In the genomic region with DNA sequence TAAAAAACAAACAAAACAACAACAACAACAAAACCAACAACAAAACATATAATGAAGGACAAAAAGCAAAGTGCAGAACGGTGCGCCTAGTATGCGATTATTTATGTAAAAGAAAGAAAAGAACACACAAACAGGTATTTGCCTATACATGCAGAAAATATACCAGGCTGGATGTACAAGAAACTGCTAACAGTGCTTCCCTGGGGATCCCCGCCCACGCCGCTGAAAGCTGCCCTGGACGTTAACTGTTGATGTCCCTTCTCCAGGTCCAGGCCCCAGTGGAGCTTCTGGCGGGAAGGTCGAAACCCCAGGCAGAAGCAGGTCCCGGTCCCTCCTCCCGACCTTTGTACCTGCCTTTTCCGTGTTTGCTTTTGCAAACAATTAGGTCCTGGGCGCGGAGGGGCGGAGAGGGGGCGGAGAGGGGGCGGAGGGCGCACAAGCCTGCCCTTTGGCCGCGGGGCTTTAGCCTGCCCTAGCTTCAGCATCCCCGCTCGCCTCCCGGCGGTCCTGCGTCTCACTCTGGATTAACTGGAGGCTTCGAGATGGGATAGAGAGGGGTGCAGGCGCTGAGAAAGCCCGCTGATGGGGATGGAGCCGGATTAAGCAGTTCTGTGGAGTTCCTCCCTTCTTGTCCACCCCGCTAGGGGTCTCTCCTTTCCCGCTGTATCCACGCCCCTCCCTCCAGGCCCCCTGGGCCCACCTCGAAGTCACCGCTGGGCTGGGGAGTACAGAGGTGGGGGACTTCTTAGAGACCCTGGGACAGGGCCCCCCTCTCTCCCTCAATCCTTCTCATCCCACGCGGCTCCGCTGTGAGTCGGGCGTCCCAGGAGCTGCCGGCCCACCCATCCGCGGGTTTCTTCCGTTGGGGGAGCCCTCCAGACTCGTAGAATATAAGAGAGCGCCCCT, we compare ENCODE assay signal across 1 cellular context.
A peak's percentile ranks its signal among the peaks of the same experiment; 100 is the strongest.
TF ChIP-seq lines count a peak whose summit lies in the region.

No MANE protein-coding gene starts in this region.

TF ChIP-seq in HepG2, 621 proteins besides CTCF, POLR2A, EP300 and RAD21 (continued from another document and continues in another):
- TF ChIP-seq, protein P1, sequence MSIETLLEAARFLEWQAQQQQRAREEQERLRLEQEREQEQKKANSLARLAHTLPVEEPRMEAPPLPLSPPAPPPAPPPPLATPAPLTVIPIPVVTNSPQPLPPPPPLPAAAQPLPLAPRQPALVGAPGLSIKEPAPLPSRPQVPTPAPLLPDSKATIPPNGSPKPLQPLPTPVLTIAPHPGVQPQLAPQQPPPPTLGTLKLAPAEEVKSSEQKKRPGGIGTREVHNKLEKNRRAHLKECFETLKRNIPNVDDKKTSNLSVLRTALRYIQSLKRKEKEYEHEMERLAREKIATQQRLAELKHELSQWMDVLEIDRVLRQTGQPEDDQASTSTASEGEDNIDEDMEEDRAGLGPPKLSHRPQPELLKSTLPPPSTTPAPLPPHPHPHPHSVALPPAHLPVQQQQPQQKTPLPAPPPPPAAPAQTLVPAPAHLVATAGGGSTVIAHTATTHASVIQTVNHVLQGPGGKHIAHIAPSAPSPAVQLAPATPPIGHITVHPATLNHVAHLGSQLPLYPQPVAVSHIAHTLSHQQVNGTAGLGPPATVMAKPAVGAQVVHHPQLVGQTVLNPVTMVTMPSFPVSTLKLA (IDR thresholded peaks at IDR 0.05) = peak; percentile 51
- TF ChIP-seq TAF15 (IDR thresholded peaks at IDR 0.05; ENCODE audit: low read depth, low read length, poor library complexity, severe bottlenecking) = no peak
- TF ChIP-seq GATAD1 (CRISPR knock-in tag; IDR thresholded peaks at IDR 0.05) = peak; percentile 77
- TF ChIP-seq SRSF1 (optimal IDR thresholded peaks at IDR 0.05; ENCODE audit: low read depth, low read length) = peak; percentile 90
- TF ChIP-seq, protein P2, sequence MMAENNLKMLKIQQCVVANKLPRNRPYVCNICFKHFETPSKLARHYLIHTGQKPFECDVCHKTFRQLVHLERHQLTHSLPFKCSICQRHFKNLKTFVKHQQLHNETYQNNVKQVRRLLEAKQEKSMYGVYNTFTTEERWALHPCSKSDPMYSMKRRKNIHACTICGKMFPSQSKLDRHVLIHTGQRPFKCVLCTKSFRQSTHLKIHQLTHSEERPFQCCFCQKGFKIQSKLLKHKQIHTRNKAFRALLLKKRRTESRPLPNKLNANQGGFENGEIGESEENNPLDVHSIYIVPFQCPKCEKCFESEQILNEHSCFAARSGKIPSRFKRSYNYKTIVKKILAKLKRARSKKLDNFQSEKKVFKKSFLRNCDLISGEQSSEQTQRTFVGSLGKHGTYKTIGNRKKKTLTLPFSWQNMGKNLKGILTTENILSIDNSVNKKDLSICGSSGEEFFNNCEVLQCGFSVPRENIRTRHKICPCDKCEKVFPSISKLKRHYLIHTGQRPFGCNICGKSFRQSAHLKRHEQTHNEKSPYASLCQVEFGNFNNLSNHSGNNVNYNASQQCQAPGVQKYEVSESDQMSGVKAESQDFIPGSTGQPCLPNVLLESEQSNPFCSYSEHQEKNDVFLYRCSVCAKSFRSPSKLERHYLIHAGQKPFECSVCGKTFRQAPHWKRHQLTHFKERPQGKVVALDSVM (CRISPR knock-in tag; IDR thresholded peaks at IDR 0.05) = peak; percentile 66; the same call in 1 of the 2 replicates
- TF ChIP-seq, protein P3, sequence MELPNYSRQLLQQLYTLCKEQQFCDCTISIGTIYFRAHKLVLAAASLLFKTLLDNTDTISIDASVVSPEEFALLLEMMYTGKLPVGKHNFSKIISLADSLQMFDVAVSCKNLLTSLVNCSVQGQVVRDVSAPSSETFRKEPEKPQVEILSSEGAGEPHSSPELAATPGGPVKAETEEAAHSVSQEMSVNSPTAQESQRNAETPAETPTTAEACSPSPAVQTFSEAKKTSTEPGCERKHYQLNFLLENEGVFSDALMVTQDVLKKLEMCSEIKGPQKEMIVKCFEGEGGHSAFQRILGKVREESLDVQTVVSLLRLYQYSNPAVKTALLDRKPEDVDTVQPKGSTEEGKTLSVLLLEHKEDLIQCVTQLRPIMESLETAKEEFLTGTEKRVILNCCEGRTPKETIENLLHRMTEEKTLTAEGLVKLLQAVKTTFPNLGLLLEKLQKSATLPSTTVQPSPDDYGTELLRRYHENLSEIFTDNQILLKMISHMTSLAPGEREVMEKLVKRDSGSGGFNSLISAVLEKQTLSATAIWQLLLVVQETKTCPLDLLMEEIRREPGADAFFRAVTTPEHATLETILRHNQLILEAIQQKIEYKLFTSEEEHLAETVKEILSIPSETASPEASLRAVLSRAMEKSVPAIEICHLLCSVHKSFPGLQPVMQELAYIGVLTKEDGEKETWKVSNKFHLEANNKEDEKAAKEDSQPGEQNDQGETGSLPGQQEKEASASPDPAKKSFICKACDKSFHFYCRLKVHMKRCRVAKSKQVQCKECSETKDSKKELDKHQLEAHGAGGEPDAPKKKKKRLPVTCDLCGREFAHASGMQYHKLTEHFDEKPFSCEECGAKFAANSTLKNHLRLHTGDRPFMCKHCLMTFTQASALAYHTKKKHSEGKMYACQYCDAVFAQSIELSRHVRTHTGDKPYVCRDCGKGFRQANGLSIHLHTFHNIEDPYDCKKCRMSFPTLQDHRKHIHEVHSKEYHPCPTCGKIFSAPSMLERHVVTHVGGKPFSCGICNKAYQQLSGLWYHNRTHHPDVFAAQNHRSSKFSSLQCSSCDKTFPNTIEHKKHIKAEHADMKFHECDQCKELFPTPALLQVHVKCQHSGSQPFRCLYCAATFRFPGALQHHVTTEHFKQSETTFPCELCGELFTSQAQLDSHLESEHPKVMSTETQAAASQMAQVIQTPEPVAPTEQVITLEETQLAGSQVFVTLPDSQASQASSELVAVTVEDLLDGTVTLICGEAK (IDR thresholded peaks at IDR 0.05) = no peak; the same call in 1 of the 2 replicates
- TF ChIP-seq, protein P3 (CRISPR knock-in tag; IDR thresholded peaks at IDR 0.05) = peak; percentile 49; the same call in 1 of the 2 replicates
- TF ChIP-seq BRCA1 (CRISPR knock-in tag; IDR thresholded peaks at IDR 0.05) = peak; percentile 89
- TF ChIP-seq HIVEP1 (CRISPR knock-in tag; IDR thresholded peaks at IDR 0.05) = peak; percentile 98
- TF ChIP-seq HES4 (CRISPR knock-in tag; IDR thresholded peaks at IDR 0.05; ENCODE audit: borderline replicate concordance) = no peak
- TF ChIP-seq, protein P4, sequence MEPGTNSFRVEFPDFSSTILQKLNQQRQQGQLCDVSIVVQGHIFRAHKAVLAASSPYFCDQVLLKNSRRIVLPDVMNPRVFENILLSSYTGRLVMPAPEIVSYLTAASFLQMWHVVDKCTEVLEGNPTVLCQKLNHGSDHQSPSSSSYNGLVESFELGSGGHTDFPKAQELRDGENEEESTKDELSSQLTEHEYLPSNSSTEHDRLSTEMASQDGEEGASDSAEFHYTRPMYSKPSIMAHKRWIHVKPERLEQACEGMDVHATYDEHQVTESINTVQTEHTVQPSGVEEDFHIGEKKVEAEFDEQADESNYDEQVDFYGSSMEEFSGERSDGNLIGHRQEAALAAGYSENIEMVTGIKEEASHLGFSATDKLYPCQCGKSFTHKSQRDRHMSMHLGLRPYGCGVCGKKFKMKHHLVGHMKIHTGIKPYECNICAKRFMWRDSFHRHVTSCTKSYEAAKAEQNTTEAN (CRISPR knock-in tag; conservative IDR thresholded peaks at IDR 0.05) = no peak; the same call in 1 of the 2 replicates
- no peak for TF ChIP-seq MLXIP (CRISPR knock-in tag; IDR thresholded peaks at IDR 0.05; ENCODE audit: borderline replicate concordance)
- TF ChIP-seq E2F1 (CRISPR knock-in tag; IDR thresholded peaks at IDR 0.05) = peak; percentile 94
- TF ChIP-seq ZNF549 (CRISPR knock-in tag; IDR thresholded peaks at IDR 0.05) = peak; percentile 72; the same call in 1 of the 2 replicates
- no peak for TF ChIP-seq IKZF1 (IDR thresholded peaks at IDR 0.05)
- 0 out of 2 replicates have a peak, but pooled peaks have one; percentile 3 for TF ChIP-seq NR1H2 (CRISPR knock-in tag; IDR thresholded peaks at IDR 0.05; ENCODE audit: borderline replicate concordance, low read depth)
- no peak; the same call in none of the 2 replicates for TF ChIP-seq ZNF816 (CRISPR knock-in tag; IDR thresholded peaks at IDR 0.05; ENCODE audit: borderline replicate concordance)
- TF ChIP-seq ZBTB38 (CRISPR knock-in tag; IDR thresholded peaks at IDR 0.05) = peak; percentile 88
- TF ChIP-seq, protein P5, sequence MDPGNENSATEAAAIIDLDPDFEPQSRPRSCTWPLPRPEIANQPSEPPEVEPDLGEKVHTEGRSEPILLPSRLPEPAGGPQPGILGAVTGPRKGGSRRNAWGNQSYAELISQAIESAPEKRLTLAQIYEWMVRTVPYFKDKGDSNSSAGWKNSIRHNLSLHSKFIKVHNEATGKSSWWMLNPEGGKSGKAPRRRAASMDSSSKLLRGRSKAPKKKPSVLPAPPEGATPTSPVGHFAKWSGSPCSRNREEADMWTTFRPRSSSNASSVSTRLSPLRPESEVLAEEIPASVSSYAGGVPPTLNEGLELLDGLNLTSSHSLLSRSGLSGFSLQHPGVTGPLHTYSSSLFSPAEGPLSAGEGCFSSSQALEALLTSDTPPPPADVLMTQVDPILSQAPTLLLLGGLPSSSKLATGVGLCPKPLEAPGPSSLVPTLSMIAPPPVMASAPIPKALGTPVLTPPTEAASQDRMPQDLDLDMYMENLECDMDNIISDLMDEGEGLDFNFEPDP (CRISPR knock-in tag; conservative IDR thresholded peaks at IDR 0.05) = 0 out of 2 replicates have a peak, but pooled peaks have one; percentile 6
- TF ChIP-seq, protein P6, sequence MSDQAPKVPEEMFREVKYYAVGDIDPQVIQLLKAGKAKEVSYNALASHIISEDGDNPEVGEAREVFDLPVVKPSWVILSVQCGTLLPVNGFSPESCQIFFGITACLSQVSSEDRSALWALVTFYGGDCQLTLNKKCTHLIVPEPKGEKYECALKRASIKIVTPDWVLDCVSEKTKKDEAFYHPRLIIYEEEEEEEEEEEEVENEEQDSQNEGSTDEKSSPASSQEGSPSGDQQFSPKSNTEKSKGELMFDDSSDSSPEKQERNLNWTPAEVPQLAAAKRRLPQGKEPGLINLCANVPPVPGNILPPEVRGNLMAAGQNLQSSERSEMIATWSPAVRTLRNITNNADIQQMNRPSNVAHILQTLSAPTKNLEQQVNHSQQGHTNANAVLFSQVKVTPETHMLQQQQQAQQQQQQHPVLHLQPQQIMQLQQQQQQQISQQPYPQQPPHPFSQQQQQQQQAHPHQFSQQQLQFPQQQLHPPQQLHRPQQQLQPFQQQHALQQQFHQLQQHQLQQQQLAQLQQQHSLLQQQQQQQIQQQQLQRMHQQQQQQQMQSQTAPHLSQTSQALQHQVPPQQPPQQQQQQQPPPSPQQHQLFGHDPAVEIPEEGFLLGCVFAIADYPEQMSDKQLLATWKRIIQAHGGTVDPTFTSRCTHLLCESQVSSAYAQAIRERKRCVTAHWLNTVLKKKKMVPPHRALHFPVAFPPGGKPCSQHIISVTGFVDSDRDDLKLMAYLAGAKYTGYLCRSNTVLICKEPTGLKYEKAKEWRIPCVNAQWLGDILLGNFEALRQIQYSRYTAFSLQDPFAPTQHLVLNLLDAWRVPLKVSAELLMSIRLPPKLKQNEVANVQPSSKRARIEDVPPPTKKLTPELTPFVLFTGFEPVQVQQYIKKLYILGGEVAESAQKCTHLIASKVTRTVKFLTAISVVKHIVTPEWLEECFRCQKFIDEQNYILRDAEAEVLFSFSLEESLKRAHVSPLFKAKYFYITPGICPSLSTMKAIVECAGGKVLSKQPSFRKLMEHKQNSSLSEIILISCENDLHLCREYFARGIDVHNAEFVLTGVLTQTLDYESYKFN (CRISPR knock-in tag; conservative IDR thresholded peaks at IDR 0.05) = peak; percentile 99
